8 cellular contexts compared by ENCODE assay signal in the genomic region with DNA sequence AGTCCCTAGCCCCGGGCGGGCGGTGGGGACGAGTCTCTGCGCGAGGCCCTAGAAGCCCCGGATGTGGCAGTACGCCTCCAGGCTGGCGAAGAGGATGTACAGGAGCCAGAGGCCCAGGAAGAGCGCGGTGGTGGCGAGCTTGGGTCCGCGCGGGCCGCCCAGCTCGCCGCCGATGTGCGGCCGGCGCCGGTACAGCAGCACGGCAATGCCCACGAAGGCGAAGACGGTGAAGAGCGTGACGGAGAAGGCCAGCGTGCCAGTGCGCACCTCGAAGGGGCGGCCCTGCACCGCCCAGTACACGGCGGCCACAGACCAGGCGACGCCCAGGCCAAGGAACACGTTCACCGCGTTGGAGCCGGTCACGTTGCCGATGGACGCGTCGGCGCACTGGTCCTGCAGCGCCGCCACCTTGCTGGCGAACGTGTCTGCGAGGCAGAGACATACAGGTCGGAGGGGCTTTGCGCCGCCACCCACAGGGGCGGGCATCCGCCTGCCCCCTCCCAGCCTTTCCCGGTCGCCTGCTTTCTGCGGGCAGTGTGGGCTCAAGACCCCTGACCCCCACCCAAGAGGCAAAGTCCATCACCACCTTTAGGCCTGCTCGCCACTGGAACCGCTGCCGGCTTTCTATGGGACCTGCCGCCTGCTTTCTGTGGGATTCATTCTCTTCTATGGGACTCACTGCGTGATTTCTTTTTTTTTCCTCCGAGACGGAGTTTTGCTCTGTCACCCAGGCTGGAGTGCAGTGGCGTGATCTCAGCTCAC. TPM values are rescaled to one million over a fixed set of nuclear protein-coding genes. Genes with fewer than 3 reads are reported as not detected.
DNase-seq lines count a peak whose midpoint lies in the region; ATAC-seq and TF ChIP-seq lines count a peak whose summit lies in the region.

No MANE protein-coding gene starts in this region.

- H3K4me1 ChIP-seq in mammary epithelial cell (ENCODE audit: insufficient read depth, low read length) (peaks cover 20% of the 10 kb centered on the region), lower lobe of right lung (peaks cover 30% of the 10 kb centered on the region), vagina (peaks cover 25% of the 10 kb centered on the region)

- no peaks in the 10 kb centered on the region for H4K20me1 ChIP-seq in mammary epithelial cell (ENCODE audit: insufficient read depth, low read length)

- peak overlapping the region; percentile 69 for H3K4me2 ChIP-seq in mammary epithelial cell (ENCODE audit: insufficient read depth, low read depth, low read length)

- H3K9me3 ChIP-seq in mammary epithelial cell (replicated peaks; ENCODE audit: insufficient read depth, low read length) (no peaks in the 10 kb centered on the region), lower lobe of right lung (no peaks in the 10 kb centered on the region), vagina (no peaks in the 10 kb centered on the region)

- WGBS in mammary epithelial cell (ENCODE audit: low coverage, missing lambda C conversion rate): 25% methylated on average over 21 of the region's 69 CpGs

- DNase-seq in stimulated activated CD4-positive, alpha-beta T cell treated with anti-CD3 and anti-CD28 coated beads, Interleukin-15, amount 100 ng/mL, for 24 hours: peak; percentile 58
- no peak for DNase-seq in stimulated activated CD4-positive, alpha-beta T cell treated with anti-CD3 and anti-CD28 coated beads, Interleukin-12 subunit alpha, Interleukin-12 subunit beta, amount 100 ng/mL, for 4 hours
- DNase-seq in mammary epithelial cell: no peak
- DNase-seq in lower lobe of right lung: peak; percentile 71
- no peak for DNase-seq in vagina (ENCODE audit: extremely low spot score in 2 of 2)
- DNase-seq in NCI-H1436 treated with DMSO at 0.1 percent for 48 hours (lab: John Stamatoyannopoulos, UW): no peak
- DNase-seq in OCI-M1 (lab: John Stamatoyannopoulos, UW): no peak
- no peak for DNase-seq in epidermal melanocyte (ENCODE audit: insufficient read length, low spot score)

- H3K27ac ChIP-seq in mammary epithelial cell (ENCODE audit: insufficient read depth, low read depth, low read length) (no peak overlapping the region), lower lobe of right lung (no peak overlapping the region), vagina (no peak overlapping the region)

- BruUV-seq in mammary epithelial cell (replicated peaks; lab: Mats Ljungman, UMichigan): no TSS peak

- in situ Hi-C loops in mammary epithelial cell (cut with MboI; ENCODE audit: low sequenced_read_pairs in 2 of 2): loop anchor here in 1 of 2 donors (10.0 kb wide), 1 partner anchor 175 kb away; the partner anchor contains the start of gene BICRA

- TF ChIP-seq CTCF in mammary epithelial cell (conservative IDR thresholded peaks at IDR 0.05 in 1 of 2, IDR thresholded peaks at IDR 0.05 in 1 of 2; ENCODE audit: extremely low read depth in 1 of 2, insufficient read depth in 1 of 2, low read depth in 1 of 2, low read length in 2 of 2) (no peak), lower lobe of right lung (IDR thresholded peaks at IDR 0.05) (no peak), vagina (IDR thresholded peaks at IDR 0.05) (peak in 1 of 3 experiments; percentile 17)

- no peak for TF ChIP-seq POLR2A in vagina (IDR thresholded peaks at IDR 0.05)

- H3K9ac ChIP-seq in mammary epithelial cell (ENCODE audit: insufficient read depth, low read length): no peak overlapping the region

- peak; percentile 59 to 77 for ATAC-seq in lower lobe of right lung

- CTCF ChIA-PET in mammary epithelial cell (lab: Charles Lee; ENCODE audit: low non-redundant PET): interaction anchor here (0.5 kb wide), 1 partner anchor 81 kb away, joined by 5 read pairs; the partner anchor contains the start of gene DHX34

- no peaks in the 10 kb centered on the region for H3K27me3 ChIP-seq in mammary epithelial cell (ENCODE audit: insufficient read depth, low read length)
- peaks cover 69% of the 10 kb centered on the region for H3K27me3 ChIP-seq in lower lobe of right lung (ENCODE audit: low read depth)
- no peaks in the 10 kb centered on the region for H3K27me3 ChIP-seq in vagina

- H3K4me3 ChIP-seq in mammary epithelial cell (replicated peaks in 1 of 3; ENCODE audit: insufficient read depth in 1 of 3, low read depth in 2 of 3, low read length in 3 of 3): no peak overlapping the region
- H3K4me3 ChIP-seq in lower lobe of right lung: peak overlapping the region; percentile 33
- H3K4me3 ChIP-seq in vagina: peak overlapping the region; percentile 6 to 38

- H3K36me3 ChIP-seq in mammary epithelial cell (ENCODE audit: insufficient read depth, low read length): no peaks in the 10 kb centered on the region
- no peaks in the 10 kb centered on the region for H3K36me3 ChIP-seq in lower lobe of right lung
- H3K36me3 ChIP-seq in vagina: no peaks in the 10 kb centered on the region

- no peaks in the 10 kb centered on the region for H3K79me2 ChIP-seq in mammary epithelial cell (ENCODE audit: insufficient read depth, low read length)

- peak overlapping the region; percentile 70 for H2AFZ ChIP-seq in mammary epithelial cell (ENCODE audit: low read depth, low read length)

- dilution Hi-C loops in mammary epithelial cell (cut with HindIII; ENCODE audit: low sequenced_read_pairs): no loop called here

- intact Hi-C loops in mammary epithelial cell (cut with micrococcal nuclease) (no loop called here), lower lobe of right lung (cut with DNase I) (no loop called here), vagina (cut with DNase I) (loop anchor here (10.0 kb wide), 1 partner anchor 85 kb away; the partner anchor contains the start of gene NAPA)

RNA-seq across cellular contexts. Expression of gene MEIS3, which starts 10.9 kb away (rescaled TPM):
- 10 to 100 TPM in 1 of 2 donors, 1 to 10 TPM in 1; 7.0 to 25.9 TPM for total RNA-seq in mammary epithelial cell
- 3.3 TPM for polyA plus RNA-seq in mammary epithelial cell
- 4.6 TPM for polyA minus RNA-seq in mammary epithelial cell
- total RNA-seq in lower lobe of right lung: 5.3 TPM
- 20.6 TPM for total RNA-seq in vagina

RNA-seq across cellular contexts. Expression of gene SLC8A2, which starts 41.5 kb away (rescaled TPM):
- total RNA-seq in mammary epithelial cell (under 1 TPM; under 0.01 to 0.19 TPM), lower lobe of right lung (0.27 TPM), vagina (0.49 TPM)
- 0.07 TPM for polyA plus RNA-seq in mammary epithelial cell
- polyA minus RNA-seq in mammary epithelial cell: not detected

RNA-seq across cellular contexts. Expression of gene KPTN, which starts 53.8 kb away (rescaled TPM):
- total RNA-seq in mammary epithelial cell: 10 to 100 TPM in 1 of 2 donors, 1 to 10 TPM in 1; 1.5 to 10.8 TPM
- 8.1 TPM for polyA plus RNA-seq in mammary epithelial cell
- 30.4 TPM for polyA minus RNA-seq in mammary epithelial cell
- 14.5 TPM for total RNA-seq in lower lobe of right lung
- total RNA-seq in vagina: 9.6 TPM

Comparison
In these comparisons a context has a peak if more than half of its experiments do, and no peak if none do; other contexts are left out.
1. DNase-seq: peak in stimulated activated CD4-positive, alpha-beta T cell treated with anti-CD3 and anti-CD28 coated beads, Interleukin-15, amount 100 ng/mL, for 24 hours (single experiment) and lower lobe of right lung (single experiment); none in stimulated activated CD4-positive, alpha-beta T cell treated with anti-CD3 and anti-CD28 coated beads, Interleukin-12 subunit alpha, Interleukin-12 subunit beta, amount 100 ng/mL, for 4 hours (single experiment), mammary epithelial cell (single experiment), vagina (0 of 2), NCI-H1436 treated with DMSO at 0.1 percent for 48 hours (single experiment), OCI-M1 (single experiment) and epidermal melanocyte (single experiment).
2. H3K4me3 ChIP-seq: peak in lower lobe of right lung (single experiment) and vagina (2 of 2); none in mammary epithelial cell (0 of 3).